ENCODE assay signal across 6 cellular contexts in the genomic region with DNA sequence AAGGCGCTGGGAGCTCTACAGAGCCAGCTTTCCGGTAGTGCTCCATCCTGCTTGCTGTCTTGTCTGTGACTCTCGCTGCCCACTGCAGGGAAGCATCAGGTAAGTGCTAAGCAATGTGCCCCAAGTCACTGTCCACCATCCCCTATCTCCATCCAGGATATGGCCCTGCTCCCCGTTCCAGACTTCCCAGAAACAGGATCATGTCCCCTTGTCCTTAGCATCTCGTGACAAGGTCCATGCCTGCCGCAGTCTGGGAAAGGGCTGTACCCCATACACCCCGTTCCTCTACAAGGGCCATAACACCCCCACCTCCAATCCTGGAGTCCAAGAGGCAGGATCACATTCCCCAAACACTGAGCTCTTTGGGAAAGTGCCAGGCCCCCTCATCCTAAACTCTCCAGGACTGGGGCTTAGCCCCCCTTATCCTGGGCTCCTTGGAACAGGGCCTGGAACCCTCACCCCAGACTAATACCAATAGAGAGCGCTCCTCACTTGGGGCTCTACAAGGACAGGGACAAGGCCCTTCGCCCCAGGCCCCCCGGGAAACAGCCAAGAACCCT. TPM values are rescaled to one million over a fixed set of nuclear protein-coding genes. Genes with fewer than 3 reads are reported as not detected.
DNase-seq lines count a peak whose midpoint lies in the region; FAIRE-seq and TF ChIP-seq lines count a peak whose summit lies in the region.

No MANE protein-coding gene starts in this region.

- intact Hi-C loops in endothelial cell of umbilical vein (cut with micrococcal nuclease) = loop anchor here (5.0 kb wide), 1 partner anchor 154 kb away; the partner anchor contains the start of genes DNAI1 and FAM219A

- H3K27me3 ChIP-seq in HUES48 (ENCODE audit: control insufficient read depth, insufficient read depth, low read length) = no peaks in the 10 kb centered on the region; the same call in none of the 2 replicates
- no peaks in the 10 kb centered on the region for H3K27me3 ChIP-seq in endothelial cell of umbilical vein (ENCODE audit: control insufficient read depth in 2 of 2, insufficient read depth in 2 of 2, low read length in 2 of 2)
- no peaks in the 10 kb centered on the region for H3K27me3 ChIP-seq in skeletal muscle satellite cell (ENCODE audit: control insufficient read depth, insufficient read depth, low read length)

- peaks cover 8% of the 10 kb centered on the region; the same call in 1 of the 2 replicates for H3K4me1 ChIP-seq in HUES48 (ENCODE audit: control insufficient read depth, insufficient read depth, low read length)
- peaks cover 13% of the 10 kb centered on the region for H3K4me1 ChIP-seq in endothelial cell of umbilical vein (ENCODE audit: control insufficient read depth, extremely low read depth, insufficient read depth, low read length)
- H3K4me1 ChIP-seq in skeletal muscle satellite cell (ENCODE audit: control insufficient read depth, insufficient read depth, low read length) = peaks cover 21% of the 10 kb centered on the region

- POLR2A ChIA-PET in endothelial cell of umbilical vein (lab: Charles Lee) = interaction anchor here (1.5 kb wide), 1 partner anchor 24 kb away, joined by 3 read pairs; no protein-coding TSS in a partner anchor

- peak overlapping the region; percentile 96 for H2AFZ ChIP-seq in endothelial cell of umbilical vein (ENCODE audit: low read depth, low read length)

- TF ChIP-seq CTCF in AG10803 (conservative IDR thresholded peaks at IDR 0.05; ENCODE audit: low read length) = no peak
- TF ChIP-seq CTCF in endothelial cell of umbilical vein (IDR thresholded peaks at IDR 0.05; ENCODE audit: extremely low read depth in 1 of 2, insufficient read depth in 1 of 2, low read depth in 1 of 2, low read length in 2 of 2) = no peak

- H3K36me3 ChIP-seq in HUES48 (ENCODE audit: control insufficient read depth, insufficient read depth, low read length) = no peaks in the 10 kb centered on the region
- peaks cover 0 to 5% of the 10 kb centered on the region in 2 experiments for H3K36me3 ChIP-seq in endothelial cell of umbilical vein (ENCODE audit: control insufficient read depth in 2 of 2, extremely low read depth in 1 of 2, insufficient read depth in 2 of 2, low read length in 2 of 2)
- H3K36me3 ChIP-seq in skeletal muscle satellite cell (ENCODE audit: insufficient read depth, low read length) = peaks cover 6% of the 10 kb centered on the region

- H3K79me2 ChIP-seq in endothelial cell of umbilical vein (ENCODE audit: control insufficient read depth, insufficient read depth, low read length) = peaks cover 2% of the 10 kb centered on the region

- no peak for FAIRE-seq in endothelial cell of umbilical vein (lab: Jason Lieb, UNC)

- dilution Hi-C loops in endothelial cell of umbilical vein (cut with MboI; ENCODE audit: extremely low pct_ligation_motif_present, low sequenced_read_pairs) = no loop called here

- H3K9me3 ChIP-seq in HUES48 (ENCODE audit: control insufficient read depth, insufficient read depth, low read length) (no peaks in the 10 kb centered on the region), endothelial cell of umbilical vein (replicated peaks; ENCODE audit: control insufficient read depth, insufficient read depth, low read length) (no peaks in the 10 kb centered on the region), skeletal muscle satellite cell (replicated peaks; ENCODE audit: low read length) (no peaks in the 10 kb centered on the region)

- H3K9ac ChIP-seq in HUES48 (ENCODE audit: low read depth, low read length) (peak overlapping the region; percentile 84), endothelial cell of umbilical vein (replicated peaks; ENCODE audit: extremely low read depth, insufficient read depth, low read length) (peak overlapping the region; percentile 93), skeletal muscle satellite cell (ENCODE audit: low read depth, low read length) (peak overlapping the region; percentile 96)

- DNase-seq in AG10803 (ENCODE audit: low read depth) (no peak), endothelial cell of umbilical vein (ENCODE audit: low read depth, low spot score) (no peak), AML-193 (lab: John Stamatoyannopoulos, UW) (no peak), mesenteric fat pad (ENCODE audit: low spot score) (no peak)

- no peak for TF ChIP-seq POLR2A in endothelial cell of umbilical vein (IDR thresholded peaks at IDR 0.05; ENCODE audit: low read depth, low read length)

- H3K4me2 ChIP-seq in endothelial cell of umbilical vein (ENCODE audit: insufficient read depth, low read length) (peak overlapping the region; percentile 71), skeletal muscle satellite cell (ENCODE audit: low read length) (peak overlapping the region; percentile 96)

- peak overlapping the region; percentile 73 for H3K27ac ChIP-seq in HUES48 (ENCODE audit: low read depth, low read length)
- H3K27ac ChIP-seq in endothelial cell of umbilical vein (ENCODE audit: insufficient read depth, low read depth, low read length) = peak overlapping the region; percentile 72

- CTCF ChIA-PET in endothelial cell of umbilical vein (lab: Charles Lee) = interaction anchor here (1.2 to 2.0 kb wide), 2 partner anchors 9 to 22 kb away, joined by 3 to 8 read pairs; partner anchors contain the start of gene DCTN3

- BruUV-seq in endothelial cell of umbilical vein (replicated peaks; lab: Mats Ljungman, UMichigan) = TSS peak; percentile 47

- H3K4me3 ChIP-seq in AG10803 (ENCODE audit: low read length) (peak overlapping the region; percentile 84), HUES48 (ENCODE audit: low read depth, low read length) (peak overlapping the region; percentile 94), endothelial cell of umbilical vein (replicated peaks in 1 of 3; ENCODE audit: insufficient read depth in 1 of 3, low read depth in 1 of 3, low read length in 3 of 3) (peak overlapping the region; percentile 41 to 79 (median 77)), skeletal muscle satellite cell (ENCODE audit: low read length) (peak overlapping the region; percentile 90)

- H4K20me1 ChIP-seq in endothelial cell of umbilical vein (replicated peaks; ENCODE audit: control insufficient read depth, extremely low read depth, insufficient read depth, low read length) = no peaks in the 10 kb centered on the region

- no peaks in the 10 kb centered on the region for H3K9me1 ChIP-seq in endothelial cell of umbilical vein (replicated peaks; ENCODE audit: control insufficient read depth, extremely low read depth, insufficient read depth, low read length)

RNA-seq across cellular contexts. Expression of gene RPP25L, which starts 0.6 kb away (rescaled TPM):
- 15.1 and 15.7 TPM in 2 replicates for total RNA-seq in endothelial cell of umbilical vein
- polyA plus RNA-seq in endothelial cell of umbilical vein = 41.0 and 46.9 TPM in 2 replicates
- 26.1 and 27.9 TPM in 2 replicates for polyA plus RNA-seq in endothelial cell of umbilical vein (2011; cell fraction: cytosol; rRNA removed)
- 9.1 and 10.0 TPM in 2 replicates for polyA plus RNA-seq in endothelial cell of umbilical vein (2011; cell fraction: nucleus; rRNA removed)
- 18.8 and 23.8 TPM in 2 replicates for polyA plus RNA-seq in endothelial cell of umbilical vein (2012)
- 7.2 and 12.7 TPM in 2 replicates for polyA minus RNA-seq in endothelial cell of umbilical vein
- 19.8 TPM for polyA minus RNA-seq in endothelial cell of umbilical vein (2011; cell fraction: cytosol; rRNA and poly(A)+ RNA removed)
- polyA minus RNA-seq in endothelial cell of umbilical vein (2011; cell fraction: nucleus; rRNA and poly(A)+ RNA removed) = 2.8 and 3.7 TPM in 2 replicates
- 27.1 and 31.9 TPM in 2 replicates for total RNA-seq in skeletal muscle satellite cell (2012; rRNA removed)
- total RNA-seq in mesenteric fat pad = 14.8 TPM

RNA-seq across cellular contexts. Expression of gene DCTN3, which starts 9.0 kb away (rescaled TPM):
- total RNA-seq in endothelial cell of umbilical vein (91.0 and 93.3 TPM in 2 replicates), mesenteric fat pad (61.5 TPM)
- polyA plus RNA-seq in endothelial cell of umbilical vein = 170 TPM in 2 replicates
- 163 and 168 TPM in 2 replicates for polyA plus RNA-seq in endothelial cell of umbilical vein (2011; cell fraction: cytosol; rRNA removed)
- 101 and 104 TPM in 2 replicates for polyA plus RNA-seq in endothelial cell of umbilical vein (2011; cell fraction: nucleus; rRNA removed)
- 117 and 131 TPM in 2 replicates for polyA plus RNA-seq in endothelial cell of umbilical vein (2012)
- 61.0 and 79.4 TPM in 2 replicates for polyA minus RNA-seq in endothelial cell of umbilical vein
- polyA minus RNA-seq in endothelial cell of umbilical vein (2011; cell fraction: cytosol; rRNA and poly(A)+ RNA removed) = 26.2 TPM
- 19.7 and 32.8 TPM in 2 replicates for polyA minus RNA-seq in endothelial cell of umbilical vein (2011; cell fraction: nucleus; rRNA and poly(A)+ RNA removed)
- total RNA-seq in skeletal muscle satellite cell (2012; rRNA removed) = 67.9 and 82.6 TPM in 2 replicates

RNA-seq across cellular contexts. Expression of gene ARID3C, which starts 17.5 kb away (rescaled TPM):
- total RNA-seq in endothelial cell of umbilical vein (not detected in 2 replicates), mesenteric fat pad (not detected)
- polyA plus RNA-seq in endothelial cell of umbilical vein = not detected in 2 replicates
- polyA plus RNA-seq in endothelial cell of umbilical vein (2011; cell fraction: cytosol; rRNA removed) = 0.06 TPM in 1 of 2 replicates, not detected in the other
- polyA plus RNA-seq in endothelial cell of umbilical vein (2011; cell fraction: nucleus; rRNA removed) = not detected in 2 replicates
- not detected in 2 replicates for polyA plus RNA-seq in endothelial cell of umbilical vein (2012)
- not detected in 2 replicates for polyA minus RNA-seq in endothelial cell of umbilical vein
- 0.72 TPM for polyA minus RNA-seq in endothelial cell of umbilical vein (2011; cell fraction: cytosol; rRNA and poly(A)+ RNA removed)
- not detected in 2 replicates for polyA minus RNA-seq in endothelial cell of umbilical vein (2011; cell fraction: nucleus; rRNA and poly(A)+ RNA removed)
- total RNA-seq in skeletal muscle satellite cell (2012; rRNA removed) = not detected in 2 replicates

RNA-seq across cellular contexts. Expression of gene CNTFR, which starts 21.8 kb away (rescaled TPM):
- total RNA-seq in endothelial cell of umbilical vein (not detected in 2 replicates), mesenteric fat pad (116 TPM)
- not detected in 2 replicates for polyA plus RNA-seq in endothelial cell of umbilical vein
- not detected in 2 replicates for polyA plus RNA-seq in endothelial cell of umbilical vein (2011; cell fraction: cytosol; rRNA removed)
- not detected in 2 replicates for polyA plus RNA-seq in endothelial cell of umbilical vein (2011; cell fraction: nucleus; rRNA removed)
- not detected in 2 replicates for polyA plus RNA-seq in endothelial cell of umbilical vein (2012)
- polyA minus RNA-seq in endothelial cell of umbilical vein = not detected in 2 replicates
- polyA minus RNA-seq in endothelial cell of umbilical vein (2011; cell fraction: cytosol; rRNA and poly(A)+ RNA removed) = not detected
- polyA minus RNA-seq in endothelial cell of umbilical vein (2011; cell fraction: nucleus; rRNA and poly(A)+ RNA removed) = not detected in 2 replicates
- not detected in 2 replicates for total RNA-seq in skeletal muscle satellite cell (2012; rRNA removed)

RNA-seq across cellular contexts. Expression of gene SIGMAR1, which starts 26.3 kb away (rescaled TPM):
- total RNA-seq in endothelial cell of umbilical vein = 74.1 and 81.2 TPM in 2 replicates
- 78.4 and 83.5 TPM in 2 replicates for polyA plus RNA-seq in endothelial cell of umbilical vein
- 93.9 and 95.3 TPM in 2 replicates for polyA plus RNA-seq in endothelial cell of umbilical vein (2011; cell fraction: cytosol; rRNA removed)
- polyA plus RNA-seq in endothelial cell of umbilical vein (2011; cell fraction: nucleus; rRNA removed) = 24.7 and 27.2 TPM in 2 replicates
- 80.0 and 89.4 TPM in 2 replicates for polyA plus RNA-seq in endothelial cell of umbilical vein (2012)
- polyA minus RNA-seq in endothelial cell of umbilical vein = 61.6 and 63.3 TPM in 2 replicates
- polyA minus RNA-seq in endothelial cell of umbilical vein (2011; cell fraction: cytosol; rRNA and poly(A)+ RNA removed) = 98.6 TPM
- polyA minus RNA-seq in endothelial cell of umbilical vein (2011; cell fraction: nucleus; rRNA and poly(A)+ RNA removed) = 15.2 and 20.8 TPM in 2 replicates
- 127 and 135 TPM in 2 replicates for total RNA-seq in skeletal muscle satellite cell (2012; rRNA removed)
- 48.3 TPM for total RNA-seq in mesenteric fat pad
